In the genomic region with DNA sequence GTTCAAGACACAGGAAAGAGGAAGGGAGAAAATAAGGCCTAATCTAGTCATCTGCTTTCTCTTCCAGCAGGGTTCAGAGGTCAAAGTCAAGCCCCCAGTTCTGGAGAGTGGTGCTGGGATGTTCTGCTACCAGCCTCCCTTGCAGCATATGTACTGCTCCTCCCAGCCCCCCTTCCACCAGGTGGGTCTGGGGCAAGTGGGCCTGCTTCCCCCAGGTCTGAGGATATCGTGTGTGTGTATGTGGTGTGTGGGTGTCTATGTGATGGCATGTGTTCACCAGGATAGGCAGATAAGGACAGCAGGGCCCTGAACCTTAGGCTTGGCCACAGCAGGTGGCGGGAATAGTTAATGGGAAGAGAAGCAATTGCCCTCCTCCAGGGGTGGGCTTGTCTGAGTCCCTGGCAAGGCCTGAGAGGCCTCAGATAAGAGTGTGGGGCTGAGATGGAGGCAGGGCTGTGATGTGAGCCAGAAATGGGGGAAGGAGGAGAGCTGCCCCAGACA, we compare ENCODE assay signal across 27 cellular contexts. TPM values are rescaled to one million over a fixed set of nuclear protein-coding genes. Genes with fewer than 3 reads are reported as not detected.
DNase-seq lines count a peak whose midpoint lies in the region; ATAC-seq, FAIRE-seq and TF ChIP-seq lines count a peak whose summit lies in the region.
"Had no signal": no experiment of that assay in that cellular context is flagged by ENCODE, and none has a peak within 500 bp of the region (broad histone marks: within the 10 kb centered on the region; RNA-seq: fewer than 3 reads in every experiment).

No MANE protein-coding gene starts in this region.

- TF ChIP-seq RAD21 in K562 (CRISPR knock-in tag; conservative IDR thresholded peaks at IDR 0.05 in 1 of 2, IDR thresholded peaks at IDR 0.05 in 1 of 2): no peak

- peak overlapping the region; percentile 6 to 86 (median 40) for H3K27ac Mint-ChIP-seq in nephron
- H3K27ac Mint-ChIP-seq: T-helper 1 cell treated with Interleukin-12 subunit alpha and Interleukin-12 subunit beta and Interleukin-4 antibody, amounts not matched to agents 30 μg/mL and 1 μg/mL, for 36 hours had no signal

- WGBS in K562 (ENCODE audit: insufficient coverage, low coverage, missing lambda C conversion rate): 20% methylated on average over 2 of the region's 2 CpGs
- 89 to 94% methylated on average over 2 of the region's 2 CpGs for WGBS in sigmoid colon, 2 donors

- H3K27me3 ChIP-seq in K562 (ENCODE audit: control insufficient read depth in 2 of 2, insufficient read depth in 2 of 2, low read length in 2 of 2) (peaks cover 5 to 10% of the 10 kb centered on the region in 2 experiments; a peak in 2 of 5 replicates), foreskin keratinocyte (peaks cover 14% of the 10 kb centered on the region), sigmoid colon (peaks cover 0 to 5% (median 0%) of the 10 kb centered on the region in 3 donors)
- H3K27me3 ChIP-seq: BLaER1 treated with 17β-estradiol and CSF1 and Interleukin-3, amounts not matched to agents 10 nM and 100 nM; right atrium auricular region; SJSA1 had no signal

- H3K4me1 ChIP-seq in K562 (replicated peaks in 1 of 2; ENCODE audit: control insufficient read depth in 2 of 2, insufficient read depth in 2 of 2, low read length in 2 of 2) (peaks cover 29 to 49% of the 10 kb centered on the region in 2 experiments; a peak in 4 of 5 replicates), OCI-LY7 (ENCODE audit: insufficient read depth, low read length, poor library complexity, severe bottlenecking) (no peaks in the 10 kb centered on the region), foreskin keratinocyte (no peaks in the 10 kb centered on the region), sigmoid colon (no peaks in the 10 kb centered on the region)
- H3K4me1 ChIP-seq: adrenal gland, right atrium auricular region had no signal

- no peaks in the 10 kb centered on the region for H3K9me2 ChIP-seq in OCI-LY7 (ENCODE audit: insufficient read depth, low read length)

- no peak overlapping the region for H3K4me3 Mint-ChIP-seq in nephron
- H3K4me3 Mint-ChIP-seq: T-helper 1 cell treated with Interleukin-12 subunit alpha and Interleukin-12 subunit beta and Interleukin-4 antibody, amounts not matched to agents 30 μg/mL and 1 μg/mL, for 36 hours had no signal

- peak overlapping the region; percentile 86 for H3K27ac ChIP-seq in C4-2B
- peak overlapping the region; percentile 10; the same call in 2 of the 3 replicates for H3K27ac ChIP-seq in K562 (ENCODE audit: extremely low read depth, low read depth, low read length)
- H3K27ac ChIP-seq in OCI-LY7 (ENCODE audit: low read depth, low read length, poor library complexity, severe bottlenecking): no peak overlapping the region
- no peak overlapping the region for H3K27ac ChIP-seq in foreskin keratinocyte
- H3K27ac ChIP-seq in sigmoid colon: no peak overlapping the region
- H3K27ac ChIP-seq: adrenal gland, right atrium auricular region, SJSA1 had no signal

- FAIRE-seq in K562 (lab: Jason Lieb, UNC): peak; percentile 74
- FAIRE-seq: D721Med, endothelial cell of umbilical vein, islet of Langerhans had no signal

- CTCF ChIA-PET in K562 (lab: Yijun Ruan, JAX; ENCODE audit: low intra/inter-chr PET ratio) (no interaction called here), OCI-LY7 (lab: Charles Lee; ENCODE audit: unreplicated experiment) (no interaction called here)

- H3K4me2 ChIP-seq in K562 (ENCODE audit: insufficient read depth, low read length): peak overlapping the region; percentile 27; the same call in 1 of the 2 replicates
- no peak overlapping the region for H3K4me2 ChIP-seq in OCI-LY7 (ENCODE audit: low read length)

- peaks cover 13% of the 10 kb centered on the region for H3K4me1 Mint-ChIP-seq in nephron

- POLR2A ChIA-PET in K562 (lab: Yijun Ruan, JAX) (interaction anchor here (0.7 to 1.0 kb wide), 2 partner anchors 27 to 43 kb away, joined by 3 to 4 read pairs; no protein-coding TSS in a partner anchor), OCI-LY7 (lab: Charles Lee) (no interaction called here)

- ATAC-seq in K562 (peak; percentile 77), foreskin keratinocyte (no peak)

- in situ Hi-C loops in K562 (cut with MboI): no loop called here

- no peaks in the 10 kb centered on the region for H3K36me3 Mint-ChIP-seq in nephron (ENCODE audit: low read depth)

- TF ChIP-seq POLR2A in K562 (conservative IDR thresholded peaks at IDR 0.05): no peak
- no peak for TF ChIP-seq POLR2A in sigmoid colon (IDR thresholded peaks at IDR 0.05)

- H3K27me3 Mint-ChIP-seq in nephron (ENCODE audit: low read depth): peaks cover 17% of the 10 kb centered on the region

- H3K36me3 ChIP-seq in K562 (ENCODE audit: control insufficient read depth, insufficient read depth, low read length): no peaks in the 10 kb centered on the region
- H3K36me3 ChIP-seq in OCI-LY7 (ENCODE audit: insufficient read depth, low read length): no peaks in the 10 kb centered on the region
- H3K36me3 ChIP-seq in sigmoid colon: no peaks in the 10 kb centered on the region
- H3K36me3 ChIP-seq: adrenal gland; BLaER1 treated with 17β-estradiol and CSF1 and Interleukin-3, amounts not matched to agents 10 nM and 100 nM; right atrium auricular region; SJSA1 had no signal

- no peaks in the 10 kb centered on the region for H3K9me1 ChIP-seq in K562 (ENCODE audit: control insufficient read depth, insufficient read depth, low read length)

- H3K9me3 Mint-ChIP-seq in nephron: no peaks in the 10 kb centered on the region
- H3K9me3 Mint-ChIP-seq: T-helper 1 cell treated with Interleukin-12 subunit alpha and Interleukin-12 subunit beta and Interleukin-4 antibody, amounts not matched to agents 30 μg/mL and 1 μg/mL, for 36 hours had no signal

- BruUV-seq in K562 (replicated peaks; lab: Mats Ljungman, UMichigan) (no TSS peak), OCI-LY7 (replicated peaks; lab: Mats Ljungman, UMichigan) (no TSS peak)

- no peak overlapping the region for H3K4me3 ChIP-seq in K562
- H3K4me3 ChIP-seq in OCI-LY7 (ENCODE audit: low read depth, low read length, poor library complexity, severe bottlenecking): no peak overlapping the region
- H3K4me3 ChIP-seq in sigmoid colon: no peak overlapping the region
- H3K4me3 ChIP-seq: adrenal gland; BLaER1 treated with 17β-estradiol and CSF1 and Interleukin-3, amounts not matched to agents 10 nM and 100 nM; lung; right atrium auricular region; SJSA1 had no signal

- H3K9me3 ChIP-seq in K562 (replicated peaks; ENCODE audit: control insufficient read depth, insufficient read depth, low read depth, low read length) (peaks cover 8% of the 10 kb centered on the region), OCI-LY7 (ENCODE audit: low read length) (no peaks in the 10 kb centered on the region), sigmoid colon (no peaks in the 10 kb centered on the region)
- H3K9me3 ChIP-seq: adrenal gland; BLaER1 treated with 17β-estradiol and CSF1 and Interleukin-3, amounts not matched to agents 10 nM and 100 nM; right atrium auricular region; SJSA1 had no signal

- H3K9ac ChIP-seq in K562 (ENCODE audit: insufficient read depth in 1 of 2, low read depth in 2 of 2, low read length in 2 of 2): no peak overlapping the region; a peak in 1 of 4 replicates
- H3K9ac ChIP-seq: BLaER1 treated with 17β-estradiol and CSF1 and Interleukin-3, amounts not matched to agents 10 nM and 100 nM had no signal

- H4K20me1 ChIP-seq in K562 (replicated peaks; ENCODE audit: control insufficient read depth, insufficient read depth, low read length) (no peaks in the 10 kb centered on the region), OCI-LY7 (ENCODE audit: insufficient read depth, low read length) (no peaks in the 10 kb centered on the region)
- H4K20me1 ChIP-seq: BLaER1 treated with 17β-estradiol and CSF1 and Interleukin-3, amounts not matched to agents 10 nM and 100 nM had no signal

- intact Hi-C loops in K562 (cut with micrococcal nuclease): no loop called here
- intact Hi-C loops in OCI-LY7 (cut with micrococcal nuclease; ENCODE audit: unreplicated experiment): no loop called here
- intact Hi-C loops in sigmoid colon (cut with DNase I): no loop called here

- H2AFZ ChIP-seq in K562 (ENCODE audit: low read depth, low read length) (no peak overlapping the region), OCI-LY7 (ENCODE audit: low read length) (no peak overlapping the region)

- peak; percentile 84 to 92 (median 86) for DNase-seq in K562 (ENCODE audit: extremely low read depth in 1 of 4, low spot score in 3 of 4)
- no peak for DNase-seq in OCI-LY7 (ENCODE audit: low spot score)
- no peak for DNase-seq in foreskin keratinocyte
- DNase-seq in sigmoid colon: no peak
- DNase-seq: activated CD4-positive, alpha-beta T cell treated with anti-CD3 and anti-CD28 coated beads, Interleukin-2, amount 50 U/mL, for 48 hours; activated gamma-delta T cell; adrenal gland; cortex of kidney; EL; foreskin melanocyte; hypothalamus; NCI-H1105; NCI-H2081; NCI-H446; occipital lobe had no signal

- H3K79me2 ChIP-seq in K562 (ENCODE audit: control insufficient read depth, insufficient read depth, low read length) (no peaks in the 10 kb centered on the region), OCI-LY7 (ENCODE audit: insufficient read depth, low read depth, low read length) (no peaks in the 10 kb centered on the region)

- TF ChIP-seq CTCF in C4-2B (conservative IDR thresholded peaks at IDR 0.05) (no peak), K562 (IDR thresholded peaks at IDR 0.05 in 2 of 3, conservative IDR thresholded peaks at IDR 0.05 in 1 of 3; ENCODE audit: insufficient read depth in 2 of 3, low read depth in 1 of 3, low read length in 3 of 3) (no peak), nephron (IDR thresholded peaks at IDR 0.05; ENCODE audit: unreplicated experiment in 3 of 3) (no peak), OCI-LY7 (conservative IDR thresholded peaks at IDR 0.05; ENCODE audit: low read length) (no peak), foreskin keratinocyte (conservative IDR thresholded peaks at IDR 0.05) (no peak), sigmoid colon (IDR thresholded peaks at IDR 0.05) (no peak)

- TF ChIP-seq EP300 in K562 (IDR thresholded peaks at IDR 0.05; ENCODE audit: low read length): peak; percentile 86
- no peak for TF ChIP-seq EP300 in sigmoid colon (IDR thresholded peaks at IDR 0.05)

RNA-seq across cellular contexts. Expression of gene FOXN1, which starts 21.1 kb away (rescaled TPM):
- total RNA-seq in K562 (2011; cell fraction: chromatin; rRNA removed; ENCODE audit: low replicate concordance): not detected in 2 replicates
- not detected in 2 replicates for total RNA-seq in K562 (2011; cell fraction: nucleolus; rRNA removed)
- total RNA-seq in K562 (2011; cell fraction: nucleoplasm; rRNA removed): not detected in 2 replicates
- total RNA-seq in K562 (2014; rRNA removed) (not detected in 2 replicates), K562 (2014; rRNA removed; fragmentation: Illumina TruSeq; extraction: Trizol) (not detected in 2 replicates), K562 (2015; rRNA removed; fragmentation: Illumina TruSeq; extraction: Trizol) (not detected in 2 replicates), K562 (2021) (not detected in 2 replicates), OCI-LY7 (2022) (not detected in 2 replicates), foreskin keratinocyte (0.07 and 0.28 TPM in 2 replicates), sigmoid colon (not detected)
- polyA plus RNA-seq in K562 (2011; rRNA removed) (not detected in 2 replicates), K562 (2014; fragmentation: Illumina TruSeq; extraction: Trizol) (not detected in 2 replicates), K562 (2014; fragmentation: Nextera tagmentation; extraction: Ambion mirVana) (not detected), K562 (2014; rRNA removed) (not detected in 2 replicates), foreskin keratinocyte (0.07 and 0.18 TPM in 2 replicates), sigmoid colon (under 1 TPM; 0.23 to 0.60 (median 0.38) TPM)
- polyA plus RNA-seq in K562 (2011; cell fraction: cytosol; rRNA removed): not detected in 2 replicates
- not detected in 2 replicates for polyA plus RNA-seq in K562 (2011; cell fraction: nucleus; rRNA removed)
- not detected in 2 replicates for polyA plus RNA-seq in K562 (2012)
- polyA minus RNA-seq in K562 (2011; rRNA and poly(A)+ RNA removed): not detected in 2 replicates
- not detected in 2 replicates for polyA minus RNA-seq in K562 (2011; cell fraction: cytosol; rRNA and poly(A)+ RNA removed)
- not detected in 2 replicates for polyA minus RNA-seq in K562 (2011; cell fraction: nucleus; rRNA and poly(A)+ RNA removed)
- not detected in 2 replicates for total RNA-seq in OCI-LY7 (2014; rRNA removed; shearing (Covaris generic))
- total RNA-seq: A673, adrenal gland, bronchial epithelial cell, endothelial cell of umbilical vein, occipital lobe, right atrium auricular region, SJSA1 had no signal
- polyA plus RNA-seq: adrenal gland, endothelial cell of umbilical vein had no signal

RNA-seq across cellular contexts. Expression of gene UNC119, which starts 25.2 kb away (rescaled TPM):
- total RNA-seq in K562 (2011; cell fraction: chromatin; rRNA removed; ENCODE audit: low replicate concordance): 28.5 and 62.9 TPM in 2 replicates
- total RNA-seq in K562 (2011; cell fraction: nucleolus; rRNA removed): 57.0 and 57.2 TPM in 2 replicates
- total RNA-seq in K562 (2011; cell fraction: nucleoplasm; rRNA removed): 50.3 and 52.8 TPM in 2 replicates
- 32.0 and 42.0 TPM in 2 replicates for total RNA-seq in K562 (2014; rRNA removed)
- total RNA-seq in K562 (2014; rRNA removed; fragmentation: Illumina TruSeq; extraction: Trizol): 7.0 and 8.9 TPM in 2 replicates
- total RNA-seq in K562 (2015; rRNA removed; fragmentation: Illumina TruSeq; extraction: Trizol): 15.7 and 15.9 TPM in 2 replicates
- 16.3 and 21.1 TPM in 2 replicates for total RNA-seq in K562 (2021)
- 47.7 and 62.5 TPM in 2 replicates for polyA plus RNA-seq in K562 (2011; rRNA removed)
- polyA plus RNA-seq in K562 (2011; cell fraction: cytosol; rRNA removed): 41.8 and 64.9 TPM in 2 replicates
- polyA plus RNA-seq in K562 (2011; cell fraction: nucleus; rRNA removed): 114 and 146 TPM in 2 replicates
- 12.8 and 25.6 TPM in 2 replicates for polyA plus RNA-seq in K562 (2012)
- 18.5 and 21.5 TPM in 2 replicates for polyA plus RNA-seq in K562 (2014; fragmentation: Illumina TruSeq; extraction: Trizol)
- 1 to 10 TPM in 1 of 2 experiments, under 1 TPM in 1; 0.37 to 1.0 TPM for polyA plus RNA-seq in K562 (2014; fragmentation: Nextera tagmentation; extraction: Ambion mirVana)
- polyA plus RNA-seq in K562 (2014; rRNA removed): 29.1 and 29.6 TPM in 2 replicates
- 6.9 and 11.3 TPM in 2 replicates for polyA minus RNA-seq in K562 (2011; rRNA and poly(A)+ RNA removed)
- polyA minus RNA-seq in K562 (2011; cell fraction: cytosol; rRNA and poly(A)+ RNA removed): 6.6 and 14.3 TPM in 2 replicates
- 23.4 and 27.1 TPM in 2 replicates for polyA minus RNA-seq in K562 (2011; cell fraction: nucleus; rRNA and poly(A)+ RNA removed)
- total RNA-seq in OCI-LY7 (2014; rRNA removed; shearing (Covaris generic)): 10.5 and 14.2 TPM in 2 replicates
- 8.4 and 14.9 TPM in 2 replicates for total RNA-seq in OCI-LY7 (2022)
- 22.9 and 24.1 TPM in 2 replicates for total RNA-seq in foreskin keratinocyte
- polyA plus RNA-seq in foreskin keratinocyte: 28.5 and 31.8 TPM in 2 replicates
- 10 to 100 TPM; 20.7 to 25.8 (median 23.6) TPM for total RNA-seq in sigmoid colon
- polyA plus RNA-seq in sigmoid colon: 10 to 100 TPM; 23.4 to 35.8 (median 31.2) TPM

RNA-seq across cellular contexts. Expression of gene PIGS, which starts 44.1 kb away (rescaled TPM):
- 166 and 297 TPM in 2 replicates for total RNA-seq in K562 (2011; cell fraction: chromatin; rRNA removed; ENCODE audit: low replicate concordance)
- 236 and 239 TPM in 2 replicates for total RNA-seq in K562 (2011; cell fraction: nucleolus; rRNA removed)
- total RNA-seq in K562 (2011; cell fraction: nucleoplasm; rRNA removed): 231 and 242 TPM in 2 replicates
- total RNA-seq in K562 (2014; rRNA removed) (55.1 and 86.9 TPM in 2 replicates), K562 (2014; rRNA removed; fragmentation: Illumina TruSeq; extraction: Trizol) (52.5 and 57.6 TPM in 2 replicates), K562 (2015; rRNA removed; fragmentation: Illumina TruSeq; extraction: Trizol) (51.5 and 55.3 TPM in 2 replicates), K562 (2021) (109 and 114 TPM in 2 replicates), OCI-LY7 (2022) (34.0 and 34.5 TPM in 2 replicates), foreskin keratinocyte (44.9 and 47.4 TPM in 2 replicates), sigmoid colon (10 to 100 TPM; 17.2 to 42.5 (median 36.7) TPM)
- polyA plus RNA-seq in K562 (2011; rRNA removed) (64.4 and 76.9 TPM in 2 replicates), K562 (2014; fragmentation: Illumina TruSeq; extraction: Trizol) (138 TPM in 2 replicates), K562 (2014; fragmentation: Nextera tagmentation; extraction: Ambion mirVana) (10 to 100 TPM; 47.5 to 55.8 TPM), K562 (2014; rRNA removed) (68.4 and 68.7 TPM in 2 replicates), foreskin keratinocyte (32.3 and 36.8 TPM in 2 replicates), sigmoid colon (10 to 100 TPM; 19.2 to 66.3 (median 27.0) TPM)
- 69.3 and 115 TPM in 2 replicates for polyA plus RNA-seq in K562 (2011; cell fraction: cytosol; rRNA removed)
- polyA plus RNA-seq in K562 (2011; cell fraction: nucleus; rRNA removed): 101 and 179 TPM in 2 replicates
- 112 and 132 TPM in 2 replicates for polyA plus RNA-seq in K562 (2012)
- polyA minus RNA-seq in K562 (2011; rRNA and poly(A)+ RNA removed): 29.4 and 51.4 TPM in 2 replicates
- polyA minus RNA-seq in K562 (2011; cell fraction: cytosol; rRNA and poly(A)+ RNA removed): 27.1 and 48.7 TPM in 2 replicates
- 32.1 and 40.7 TPM in 2 replicates for polyA minus RNA-seq in K562 (2011; cell fraction: nucleus; rRNA and poly(A)+ RNA removed)
- total RNA-seq in OCI-LY7 (2014; rRNA removed; shearing (Covaris generic)): 13.9 and 23.7 TPM in 2 replicates

RNA-seq across cellular contexts. Expression of gene ALDOC, which starts 49.5 kb away (rescaled TPM):
- 193 and 319 TPM in 2 replicates for total RNA-seq in K562 (2011; cell fraction: chromatin; rRNA removed; ENCODE audit: low replicate concordance)
- 209 and 250 TPM in 2 replicates for total RNA-seq in K562 (2011; cell fraction: nucleolus; rRNA removed)
- 213 and 242 TPM in 2 replicates for total RNA-seq in K562 (2011; cell fraction: nucleoplasm; rRNA removed)
- total RNA-seq in K562 (2014; rRNA removed) (93.5 and 102 TPM in 2 replicates), K562 (2014; rRNA removed; fragmentation: Illumina TruSeq; extraction: Trizol) (52.0 and 64.1 TPM in 2 replicates), K562 (2015; rRNA removed; fragmentation: Illumina TruSeq; extraction: Trizol) (42.8 and 43.2 TPM in 2 replicates), K562 (2021) (69.8 and 74.2 TPM in 2 replicates), OCI-LY7 (2022) (25.7 and 46.2 TPM in 2 replicates), foreskin keratinocyte (18.4 and 20.8 TPM in 2 replicates), sigmoid colon (10 to 100 TPM; 10.2 to 30.0 (median 24.9) TPM)
- polyA plus RNA-seq in K562 (2011; rRNA removed) (263 and 354 TPM in 2 replicates), K562 (2014; fragmentation: Illumina TruSeq; extraction: Trizol) (110 and 122 TPM in 2 replicates), K562 (2014; fragmentation: Nextera tagmentation; extraction: Ambion mirVana) (100 to 1,000 TPM in 1 of 2 experiments, 10 to 100 TPM in 1; 93.5 to 124 TPM), K562 (2014; rRNA removed) (99.2 and 113 TPM in 2 replicates), foreskin keratinocyte (19.5 and 22.8 TPM in 2 replicates), sigmoid colon (10 to 100 TPM; 28.8 to 43.3 (median 38.4) TPM)
- 404 and 465 TPM in 2 replicates for polyA plus RNA-seq in K562 (2011; cell fraction: cytosol; rRNA removed)
- polyA plus RNA-seq in K562 (2011; cell fraction: nucleus; rRNA removed): 420 and 425 TPM in 2 replicates
- polyA plus RNA-seq in K562 (2012): 119 and 134 TPM in 2 replicates
- polyA minus RNA-seq in K562 (2011; rRNA and poly(A)+ RNA removed): 264 and 310 TPM in 2 replicates
- polyA minus RNA-seq in K562 (2011; cell fraction: cytosol; rRNA and poly(A)+ RNA removed): 143 and 155 TPM in 2 replicates
- 82.8 and 138 TPM in 2 replicates for polyA minus RNA-seq in K562 (2011; cell fraction: nucleus; rRNA and poly(A)+ RNA removed)
- total RNA-seq in OCI-LY7 (2014; rRNA removed; shearing (Covaris generic)): 62.4 and 70.7 TPM in 2 replicates

RNA-seq across cellular contexts. Expression of gene SLC13A2, which starts 53.8 kb away (rescaled TPM):
- total RNA-seq in K562 (2011; cell fraction: chromatin; rRNA removed; ENCODE audit: low replicate concordance): not detected in 2 replicates
- total RNA-seq in K562 (2011; cell fraction: nucleolus; rRNA removed): not detected in 2 replicates
- not detected in 2 replicates for total RNA-seq in K562 (2011; cell fraction: nucleoplasm; rRNA removed)
- total RNA-seq in K562 (2014; rRNA removed): not detected in 2 replicates
- total RNA-seq in K562 (2014; rRNA removed; fragmentation: Illumina TruSeq; extraction: Trizol): not detected in 2 replicates
- not detected in 2 replicates for total RNA-seq in K562 (2015; rRNA removed; fragmentation: Illumina TruSeq; extraction: Trizol)
- total RNA-seq in K562 (2021): 0.13 TPM in 1 of 2 replicates, not detected in the other
- polyA plus RNA-seq in K562 (2011; rRNA removed): not detected in 2 replicates
- polyA plus RNA-seq in K562 (2011; cell fraction: cytosol; rRNA removed): not detected in 2 replicates
- polyA plus RNA-seq in K562 (2011; cell fraction: nucleus; rRNA removed): not detected in 2 replicates
- not detected in 2 replicates for polyA plus RNA-seq in K562 (2012)
- polyA plus RNA-seq in K562 (2014; fragmentation: Illumina TruSeq; extraction: Trizol): not detected in 2 replicates
- polyA plus RNA-seq in K562 (2014; fragmentation: Nextera tagmentation; extraction: Ambion mirVana): not detected
- not detected in 2 replicates for polyA plus RNA-seq in K562 (2014; rRNA removed)
- not detected in 2 replicates for polyA minus RNA-seq in K562 (2011; rRNA and poly(A)+ RNA removed)
- not detected in 2 replicates for polyA minus RNA-seq in K562 (2011; cell fraction: cytosol; rRNA and poly(A)+ RNA removed)
- not detected in 2 replicates for polyA minus RNA-seq in K562 (2011; cell fraction: nucleus; rRNA and poly(A)+ RNA removed)
- total RNA-seq in OCI-LY7 (2014; rRNA removed; shearing (Covaris generic)): not detected in 2 replicates
- not detected in 2 replicates for total RNA-seq in OCI-LY7 (2022)
- total RNA-seq in foreskin keratinocyte: not detected in 2 replicates
- polyA plus RNA-seq in foreskin keratinocyte: not detected in 2 replicates
- total RNA-seq in sigmoid colon: under 1 TPM in 1 of 4 donors, not detected in 3; under 0.01 TPM
- 10 to 100 TPM in 2 of 3 donors, 1 to 10 TPM in 1; 8.4 to 29.1 (median 11.4) TPM for polyA plus RNA-seq in sigmoid colon
- total RNA-seq: A673, adrenal gland, bronchial epithelial cell, endothelial cell of umbilical vein, occipital lobe, right atrium auricular region, SJSA1 had no signal
- polyA plus RNA-seq: endothelial cell of umbilical vein had no signal

Comparison
In these comparisons a context has a peak if more than half of its experiments do, and no peak if none do; other contexts are left out.
1. H3K27ac ChIP-seq: peak in C4-2B (single experiment) and K562 (single experiment); none in OCI-LY7 (single experiment), foreskin keratinocyte (single experiment) and sigmoid colon (0 of 4).
2. DNase-seq: peak in K562 (4 of 4); none in OCI-LY7 (single experiment), foreskin keratinocyte (0 of 2) and sigmoid colon (single experiment).